10 cellular contexts compared by ENCODE assay signal in genomic region chr15:92801412-92801773, GRCh38.
A peak's percentile ranks its signal among the peaks of the same experiment; 100 is the strongest.
DNase-seq lines count a peak whose midpoint lies in the region; ATAC-seq and TF ChIP-seq lines count a peak whose summit lies in the region.
"Had no signal": no experiment of that assay in that cellular context is flagged by ENCODE, and none has a peak within 500 bp of the region (broad histone marks: within the 10 kb centered on the region; RNA-seq: fewer than 3 reads in every experiment).

No MANE protein-coding gene starts in this region.

- no peak for TF ChIP-seq POLR2A in vagina (IDR thresholded peaks at IDR 0.05)

- H3K4me1 Mint-ChIP-seq in brain: peaks cover 33% of the 10 kb centered on the region

- H3K27ac ChIP-seq in left ventricle myocardium inferior (replicated peaks) (peak overlapping the region; percentile 81), lower lobe of right lung (peak overlapping the region; percentile 97), vagina (peak overlapping the region; percentile 87)

- no peak for ATAC-seq in left ventricle myocardium superior
- ATAC-seq in lower lobe of right lung: no peak
- ATAC-seq in GM21717 (IDR thresholded peaks at IDR 0.05; ENCODE audit: unreplicated experiment): no peak
- ATAC-seq in GM19452 (IDR thresholded peaks at IDR 0.05; ENCODE audit: unreplicated experiment): no peak
- ATAC-seq in GM19324 (IDR thresholded peaks at IDR 0.05; ENCODE audit: low FRiP score, unreplicated experiment): no peak

- H3K27ac Mint-ChIP-seq in brain: peak overlapping the region in 4 of 5 experiments; percentile 41 to 81 (median 72)
- H3K27ac Mint-ChIP-seq: activated B cell treated with CpG ODN at 0.5 μM for 24 hours had no signal

- no peaks in the 10 kb centered on the region for H3K9me3 ChIP-seq in left ventricle myocardium inferior (replicated peaks)
- H3K9me3 ChIP-seq in lower lobe of right lung: no peaks in the 10 kb centered on the region
- no peaks in the 10 kb centered on the region for H3K9me3 ChIP-seq in vagina
- H3K9me3 ChIP-seq: BLaER1 had no signal

- H3K27me3 ChIP-seq in left ventricle myocardium inferior (ENCODE audit: low read depth) (no peaks in the 10 kb centered on the region), lower lobe of right lung (ENCODE audit: low read depth) (no peaks in the 10 kb centered on the region), vagina (no peaks in the 10 kb centered on the region)
- H3K27me3 ChIP-seq: BLaER1 had no signal

- peaks cover 3 to 10% (median 6%) of the 10 kb centered on the region in 5 experiments for H3K9me3 Mint-ChIP-seq in brain
- H3K9me3 Mint-ChIP-seq: activated B cell treated with CpG ODN at 0.5 μM for 24 hours had no signal

- no peak for TF ChIP-seq CTCF in left ventricle myocardium inferior (IDR thresholded peaks at IDR 0.05; ENCODE audit: borderline replicate concordance)
- no peak for TF ChIP-seq CTCF in brain (conservative IDR thresholded peaks at IDR 0.05)
- TF ChIP-seq CTCF in lower lobe of right lung (IDR thresholded peaks at IDR 0.05): no peak
- no peak for TF ChIP-seq CTCF in vagina (IDR thresholded peaks at IDR 0.05)

- DNase-seq in left ventricle myocardium inferior (no peak), left ventricle myocardium superior (no peak), lower lobe of right lung (no peak), vagina (ENCODE audit: extremely low spot score in 2 of 2) (no peak)
- DNase-seq: activated B cell treated with CpG ODN at 0.5 μM for 24 hours had no signal

- H3K4me3 Mint-ChIP-seq in brain: no peak overlapping the region
- H3K4me3 Mint-ChIP-seq: activated B cell treated with CpG ODN at 0.5 μM for 24 hours had no signal

- H3K4me3 ChIP-seq in left ventricle myocardium inferior (no peak overlapping the region), lower lobe of right lung (no peak overlapping the region), vagina (no peak overlapping the region)
- H3K4me3 ChIP-seq: BLaER1 had no signal

- peaks cover 3% of the 10 kb centered on the region for H3K27me3 Mint-ChIP-seq in brain
- H3K27me3 Mint-ChIP-seq: activated B cell treated with CpG ODN at 0.5 μM for 24 hours had no signal

- peaks cover 2% of the 10 kb centered on the region for H3K36me3 Mint-ChIP-seq in brain

- H3K36me3 ChIP-seq in left ventricle myocardium inferior (no peaks in the 10 kb centered on the region), lower lobe of right lung (no peaks in the 10 kb centered on the region), vagina (no peaks in the 10 kb centered on the region)
- H3K36me3 ChIP-seq: BLaER1 had no signal

- H3K4me1 ChIP-seq in left ventricle myocardium inferior (peaks cover 27% of the 10 kb centered on the region), lower lobe of right lung (peaks cover 60% of the 10 kb centered on the region), vagina (peaks cover 40% of the 10 kb centered on the region)

- intact Hi-C loops in left ventricle myocardium inferior (cut with micrococcal nuclease): loop anchor here (5.0 kb wide), 1 partner anchor 121 kb away; no protein-coding TSS in a partner anchor
- intact Hi-C loops in left ventricle myocardium superior (cut with micrococcal nuclease): loop anchor here (10.0 kb wide), 1 partner anchor 113 kb away; no protein-coding TSS in a partner anchor
- intact Hi-C loops in lower lobe of right lung (cut with DNase I): loop anchor here (10.0 kb wide), 1 partner anchor 113 kb away; no protein-coding TSS in a partner anchor
- intact Hi-C loops in vagina (cut with DNase I): no loop called here
